Comparison of ENCODE assay signal across 18 cellular contexts in genomic region chr14:38336298-38336697, GRCh38.
DNase-seq lines count a peak whose midpoint lies in the region; ATAC-seq and TF ChIP-seq lines count a peak whose summit lies in the region.
"Had no signal": no experiment of that assay in that cellular context is flagged by ENCODE, and none has a peak within 500 bp of the region (broad histone marks: within the 10 kb centered on the region; RNA-seq: fewer than 3 reads in every experiment).

No MANE protein-coding gene starts in this region.

- H3K4me3 Mint-ChIP-seq in activated T-helper 1 cell treated with anti-CD3 and anti-CD28 coated beads, Interleukin-12 subunit alpha, Interleukin-12 subunit beta, Interleukin-2, Interleukin-4 antibody, amounts not matched to agents 30 ng/mL and 10 ng/mL and 1 ng/mL, durations not matched to agents 14 hours and 24 hours and 36 hours = no peak overlapping the region
- H3K4me3 Mint-ChIP-seq: B cell; CD4-positive, alpha-beta T cell; GM23338; IgD-negative memory B cell had no signal

- ATAC-seq in GM18511 (IDR thresholded peaks at IDR 0.05; ENCODE audit: unreplicated experiment) (peak; percentile 63), HG03354 (IDR thresholded peaks at IDR 0.05; ENCODE audit: poor library complexity, severe bottlenecking, unreplicated experiment) (peak; percentile 64), RWPE2 (ENCODE audit: low read depth) (peak; percentile 33; the same call in 1 of the 3 replicates), gastroesophageal sphincter (no peak)
- ATAC-seq: GM23338 had no signal

- no peak for TF ChIP-seq POLR2A in gastroesophageal sphincter (IDR thresholded peaks at IDR 0.05)

- H3K27me3 Mint-ChIP-seq in activated T-helper 1 cell treated with anti-CD3 and anti-CD28 coated beads, Interleukin-12 subunit alpha, Interleukin-12 subunit beta, Interleukin-2, Interleukin-4 antibody, amounts not matched to agents 30 ng/mL and 10 ng/mL and 1 ng/mL, durations not matched to agents 14 hours and 24 hours and 36 hours (ENCODE audit: insufficient read depth) = no peaks in the 10 kb centered on the region
- H3K27me3 Mint-ChIP-seq: B cell; CD4-positive, alpha-beta T cell; IgD-negative memory B cell had no signal

- TF ChIP-seq CTCF in RWPE2 (IDR thresholded peaks at IDR 0.05; ENCODE audit: poor library complexity, severe bottlenecking) (no peak), fibroblast of the aortic adventitia (IDR thresholded peaks at IDR 0.05; ENCODE audit: insufficient read depth, low read length) (no peak), gastroesophageal sphincter (IDR thresholded peaks at IDR 0.05) (no peak)

- H3K4me1 Mint-ChIP-seq in activated T-helper 1 cell treated with anti-CD3 and anti-CD28 coated beads, Interleukin-12 subunit alpha, Interleukin-12 subunit beta, Interleukin-2, Interleukin-4 antibody, amounts not matched to agents 30 ng/mL and 10 ng/mL and 1 ng/mL, durations not matched to agents 14 hours and 24 hours and 36 hours (ENCODE audit: low read depth) = no peaks in the 10 kb centered on the region
- H3K4me1 Mint-ChIP-seq: B cell, GM23338, IgD-negative memory B cell had no signal

- H3K9me3 ChIP-seq in RWPE2 (ENCODE audit: severe bottlenecking) (no peaks in the 10 kb centered on the region), gastroesophageal sphincter (no peaks in the 10 kb centered on the region)

- H3K27me3 ChIP-seq in RWPE2 (ENCODE audit: insufficient read depth, poor library complexity, severe bottlenecking) (no peaks in the 10 kb centered on the region), gastroesophageal sphincter (no peaks in the 10 kb centered on the region)

- DNase-seq in RWPE2 (ENCODE audit: low spot score) (no peak), fibroblast of the aortic adventitia (ENCODE audit: low read depth) (peak; percentile 6), OCI-M1 (lab: John Stamatoyannopoulos, UW) (no peak), amygdala (lab: John Stamatoyannopoulos, UW) (no peak)
- DNase-seq in activated T-helper 1 cell treated with anti-CD3 and anti-CD28 coated beads, Interleukin-12 subunit alpha, Interleukin-12 subunit beta, Interleukin-2, Interleukin-4 antibody, amounts not matched to agents 30 ng/mL and 10 ng/mL and 1 ng/mL, durations not matched to agents 14 hours and 24 hours and 36 hours (ENCODE audit: low spot score) = no peak
- DNase-seq: 8988T; ACHN; C1 segment of cervical spinal cord; Calu3; CD4-positive, alpha-beta T cell; DMS 273 treated with DMSO at 0.1 percent for 48 hours; H7 had no signal

- H3K4me1 ChIP-seq in RWPE2 (ENCODE audit: insufficient read depth, poor library complexity, severe bottlenecking) (peaks cover 20% of the 10 kb centered on the region), gastroesophageal sphincter (no peaks in the 10 kb centered on the region)

- no peaks in the 10 kb centered on the region for H3K36me3 ChIP-seq in RWPE2 (ENCODE audit: low read depth)
- H3K36me3 ChIP-seq in gastroesophageal sphincter = no peaks in the 10 kb centered on the region

- H3K4me3 ChIP-seq in RWPE2 (ENCODE audit: severe bottlenecking) = no peak overlapping the region
- no peak overlapping the region for H3K4me3 ChIP-seq in fibroblast of the aortic adventitia (ENCODE audit: low read depth, low read length)
- H3K4me3 ChIP-seq in gastroesophageal sphincter = no peak overlapping the region
- H3K4me3 ChIP-seq: GM23338 had no signal

- H3K27ac ChIP-seq in RWPE2 (ENCODE audit: poor library complexity, severe bottlenecking) (no peak overlapping the region), gastroesophageal sphincter (no peak overlapping the region)

- TF ChIP-seq EP300 in gastroesophageal sphincter (IDR thresholded peaks at IDR 0.05) = no peak

- H3K9me3 Mint-ChIP-seq in activated T-helper 1 cell treated with anti-CD3 and anti-CD28 coated beads, Interleukin-12 subunit alpha, Interleukin-12 subunit beta, Interleukin-2, Interleukin-4 antibody, amounts not matched to agents 30 ng/mL and 10 ng/mL and 1 ng/mL, durations not matched to agents 14 hours and 24 hours and 36 hours = no peaks in the 10 kb centered on the region
- H3K9me3 Mint-ChIP-seq: CD4-positive, alpha-beta T cell; GM23338 had no signal

- intact Hi-C loops in activated T-helper 1 cell treated with anti-CD3 and anti-CD28 coated beads, Interleukin-12 subunit alpha, Interleukin-12 subunit beta, Interleukin-2, Interleukin-4 antibody, amounts not matched to agents 30 ng/mL and 10 ng/mL and 1 ng/mL, durations not matched to agents 14 hours and 24 hours and 36 hours (cut with micrococcal nuclease) = no loop called here

- no peaks in the 10 kb centered on the region for H3K36me3 Mint-ChIP-seq in activated T-helper 1 cell treated with anti-CD3 and anti-CD28 coated beads, Interleukin-12 subunit alpha, Interleukin-12 subunit beta, Interleukin-2, Interleukin-4 antibody, amounts not matched to agents 30 ng/mL and 10 ng/mL and 1 ng/mL, durations not matched to agents 14 hours and 24 hours and 36 hours (ENCODE audit: low read depth)
- H3K36me3 Mint-ChIP-seq: IgD-negative memory B cell had no signal

- H3K27ac Mint-ChIP-seq in activated T-helper 1 cell treated with anti-CD3 and anti-CD28 coated beads, Interleukin-12 subunit alpha, Interleukin-12 subunit beta, Interleukin-2, Interleukin-4 antibody, amounts not matched to agents 30 ng/mL and 10 ng/mL and 1 ng/mL, durations not matched to agents 14 hours and 24 hours and 36 hours = no peak overlapping the region
- H3K27ac Mint-ChIP-seq: B cell; CD4-positive, alpha-beta T cell; GM23338; IgD-negative memory B cell had no signal
